21 cellular contexts compared by ENCODE assay signal in the genomic region with DNA sequence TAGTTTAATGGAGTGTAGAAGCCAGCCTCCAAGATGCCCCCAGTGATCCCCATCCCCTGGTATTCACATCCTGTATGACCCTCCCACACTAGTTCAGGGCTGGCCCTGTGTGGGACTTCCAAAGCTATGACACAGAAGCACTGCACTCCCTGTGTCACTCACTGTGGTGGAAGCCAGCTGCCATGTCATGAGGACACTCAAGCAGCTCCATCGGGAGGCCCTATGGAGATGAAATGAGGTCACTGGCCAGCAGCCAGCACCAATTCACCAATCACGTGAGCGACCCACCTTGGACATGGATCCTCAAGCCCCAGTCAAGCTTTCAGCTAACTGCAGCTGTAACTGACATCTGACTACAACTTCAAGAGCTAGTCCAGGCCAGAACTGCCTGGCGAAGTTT. TPM values are rescaled to one million over a fixed set of nuclear protein-coding genes. Genes with fewer than 3 reads are reported as not detected.
"Had no signal": no experiment of that assay in that cellular context is flagged by ENCODE, and none has a peak within 500 bp of the region (broad histone marks: within the 10 kb centered on the region; RNA-seq: fewer than 3 reads in every experiment).

No MANE protein-coding gene starts in this region.

- H3K4me2 ChIP-seq: KMS-11 had no signal

- H3K27ac ChIP-seq: KMS-11, SJCRH30 had no signal

- H3K9ac ChIP-seq: KMS-11 had no signal

- H3K27me3 ChIP-seq: SJCRH30 had no signal

- H3K36me3 ChIP-seq: SJCRH30 had no signal

- DNase-seq: Kasumi-1, MM.1S, NCI-H1092 treated with DMSO at 0.1 percent for 48 hours, NCI-H1436, NCI-H187, NCI-H2029, NCI-H2081 treated with DMSO at 0.1 percent for 48 hours, NCI-H2171, NCI-H446, NCI-H510A, NCI-H524 treated with DMSO at 0.1 percent for 48 hours, NCI-H69, NCI-H774, RPMI8226, SHP77 treated with DMSO at 0.1 percent for 48 hours, SJCRH30 had no signal

- ATAC-seq: K562, SK-N-SH treated with all-trans-retinoic acid at 6 μM for 48 hours had no signal

- H3K4me3 ChIP-seq: K562, SJCRH30 had no signal

- H3K9me3 ChIP-seq: SJCRH30 had no signal

RNA-seq across cellular contexts. Expression of a gene that starts 3.9 kb away (rescaled TPM):
- total RNA-seq: K562, M059J, SJCRH30 had no signal
- polyA plus RNA-seq: IgD-negative memory B cell, K562 had no signal
